In genomic region chr10:6173203-6173602, GRCh38 we compare ENCODE assay signal across 8 cellular contexts. TPM values are rescaled to one million over a fixed set of nuclear protein-coding genes. Genes with fewer than 3 reads are reported as not detected.
DNase-seq lines count a peak whose midpoint lies in the region; ATAC-seq and TF ChIP-seq lines count a peak whose summit lies in the region.

No MANE protein-coding gene starts in this region.

- H3K27me3 ChIP-seq in effector memory CD4-positive, alpha-beta T cell (replicated peaks; ENCODE audit: control insufficient read depth, insufficient read depth, low read length, poor library complexity, severe bottlenecking), result no peaks in the 10 kb centered on the region

- H3K4me1 Mint-ChIP-seq in IgD-negative memory B cell (peaks cover 15 to 41% (median 41%) of the 10 kb centered on the region in 3 donors), osteocyte (ENCODE audit: unreplicated experiment) (peaks cover 15% of the 10 kb centered on the region)

- TF ChIP-seq CTCF in osteocyte (IDR thresholded peaks at IDR 0.05), result no peak

- H3K9me3 ChIP-seq in effector memory CD4-positive, alpha-beta T cell (ENCODE audit: control insufficient read depth, low read length), result no peaks in the 10 kb centered on the region

- intact Hi-C loops in left cardiac atrium (cut with DNase I), result no loop called here

- no peaks in the 10 kb centered on the region for H3K36me3 ChIP-seq in effector memory CD4-positive, alpha-beta T cell (ENCODE audit: control insufficient read depth, insufficient read depth, low read length)

- DNase-seq in activated CD4-positive, alpha-beta T cell treated with anti-CD3 and anti-CD28 coated beads for 48 hours, result peak; percentile 73
- peak; percentile 9 to 32 (median 31) for DNase-seq in effector memory CD4-positive, alpha-beta T cell
- DNase-seq in stimulated activated naive CD4-positive, alpha-beta T cell treated with Interleukin-2 at 50 U/mL for 16 hours (lab: John Stamatoyannopoulos, UW), result peak; percentile 49
- DNase-seq in SW480 (ENCODE audit: low spot score) (no peak), osteocyte (ENCODE audit: extremely low spot score, unreplicated experiment) (no peak), left cardiac atrium (no peak)

- ATAC-seq in GM18505 (IDR thresholded peaks at IDR 0.05; ENCODE audit: unreplicated experiment), result no peak
- ATAC-seq in left cardiac atrium, result no peak

- H3K27me3 Mint-ChIP-seq in IgD-negative memory B cell (no peaks in the 10 kb centered on the region), osteocyte (ENCODE audit: unreplicated experiment) (no peaks in the 10 kb centered on the region)

- no peak for TF ChIP-seq POLR2A in GM18505 (IDR thresholded peaks at IDR 0.05; ENCODE audit: borderline replicate concordance, extremely low read depth, insufficient read depth, insufficient read length)

- peak overlapping the region; percentile 24 for H3K27ac ChIP-seq in effector memory CD4-positive, alpha-beta T cell (ENCODE audit: insufficient read depth, low read length, poor library complexity, severe bottlenecking)

- H3K27ac Mint-ChIP-seq in IgD-negative memory B cell, result peak overlapping the region; percentile 30 to 85 (median 39)
- H3K27ac Mint-ChIP-seq in osteocyte (ENCODE audit: unreplicated experiment), result no peak overlapping the region

- peaks cover 18% of the 10 kb centered on the region for H3K4me1 ChIP-seq in effector memory CD4-positive, alpha-beta T cell (ENCODE audit: control insufficient read depth, insufficient read depth, low read length, poor library complexity, severe bottlenecking)

- H3K4me3 Mint-ChIP-seq in IgD-negative memory B cell (peak overlapping the region in 1 of 4 donors; percentile 67), osteocyte (ENCODE audit: unreplicated experiment) (no peak overlapping the region)

- H3K9me3 Mint-ChIP-seq in IgD-negative memory B cell (no peaks in the 10 kb centered on the region), osteocyte (ENCODE audit: unreplicated experiment) (no peaks in the 10 kb centered on the region)

- peaks cover 4% of the 10 kb centered on the region for H3K36me3 Mint-ChIP-seq in IgD-negative memory B cell
- no peaks in the 10 kb centered on the region for H3K36me3 Mint-ChIP-seq in osteocyte (ENCODE audit: unreplicated experiment)

- H3K4me3 ChIP-seq in effector memory CD4-positive, alpha-beta T cell (ENCODE audit: insufficient read depth, low read depth, low read length, poor library complexity, severe bottlenecking), result no peak overlapping the region

RNA-seq across cellular contexts. Expression of gene PFKFB3, which starts 29.5 kb away (rescaled TPM):
- polyA plus RNA-seq in IgD-negative memory B cell, result 7.0 TPM
- total RNA-seq in osteocyte (34.2 and 37.9 TPM in 2 replicates), left cardiac atrium (10 to 100 TPM; 30.7 to 56.1 TPM)

Comparison
In these comparisons a context has a peak if more than half of its experiments do, and no peak if none do; other contexts are left out.
1. DNase-seq: peak in activated CD4-positive, alpha-beta T cell treated with anti-CD3 and anti-CD28 coated beads for 48 hours (single experiment), effector memory CD4-positive, alpha-beta T cell (3 of 3) and stimulated activated naive CD4-positive, alpha-beta T cell treated with Interleukin-2 at 50 U/mL for 16 hours (single experiment); none in SW480 (single experiment), osteocyte (single experiment) and left cardiac atrium (single experiment).